Comparison of ENCODE assay signal across 1 cellular context in genomic region chr20:33993800-33994623, GRCh38.
TF ChIP-seq lines count a peak whose summit lies in the region.

TSS of gene RALY (plus strand) at chr20:33993911. CDS start at chr20:34072075, 78,164 bp downstream.

TF ChIP-seq in K562, 482 proteins besides CTCF, POLR2A, EP300 and RAD21 (continued from another document and continues in another):
- TF ChIP-seq PBX2 (CRISPR knock-in tag; IDR thresholded peaks at IDR 0.05; ENCODE audit: low read depth) (no peak), PBX2 (tag; conservative IDR thresholded peaks at IDR 0.05; ENCODE audit: low read depth) (no peak), TRIM25 (IDR thresholded peaks at IDR 0.05; ENCODE audit: borderline replicate concordance) (no peak), IRF1 (CRISPR knock-in tag; IDR thresholded peaks at IDR 0.05; ENCODE audit: borderline replicate concordance) (no peak), CEBPG (CRISPR knock-in tag; IDR thresholded peaks at IDR 0.05) (no peak), CEBPG (tag; conservative IDR thresholded peaks at IDR 0.05 in 1 of 2, IDR thresholded peaks at IDR 0.05 in 1 of 2) (no peak), L3MBTL2 (IDR thresholded peaks at IDR 0.05) (peak; percentile 83), TBL1XR1 (IDR thresholded peaks at IDR 0.05; ENCODE audit: low read length in 2 of 2) (no peak), PURB (CRISPR knock-in tag; IDR thresholded peaks at IDR 0.05; ENCODE audit: low read depth) (no peak), TCFL5 (CRISPR knock-in tag; conservative IDR thresholded peaks at IDR 0.05) (no peak), PCBP1 (IDR thresholded peaks at IDR 0.05; ENCODE audit: low read depth, low read length, poor library complexity, severe bottlenecking) (no peak), ZNF239 (CRISPR knock-in tag; IDR thresholded peaks at IDR 0.05) (no peak), FOXJ3 (CRISPR knock-in tag; IDR thresholded peaks at IDR 0.05) (no peak), ZFX (CRISPR knock-in tag; IDR thresholded peaks at IDR 0.05) (peak; percentile 89), MCM2 (IDR thresholded peaks at IDR 0.05; ENCODE audit: low read depth) (no peak), HNRNPH1 (optimal IDR thresholded peaks at IDR 0.05; ENCODE audit: low read depth, low read length) (no peak), CCNT2 (IDR thresholded peaks at IDR 0.05; ENCODE audit: borderline replicate concordance, extremely low read depth, insufficient read length, low read depth, low read length) (peak; percentile 80), EP400 (IDR thresholded peaks at IDR 0.05) (peak; percentile 40; the same call in 1 of the 2 replicates), USF1 (CRISPR knock-in tag; IDR thresholded peaks at IDR 0.05) (no peak), BCOR (IDR thresholded peaks at IDR 0.05) (no peak), CHD2 (IDR thresholded peaks at IDR 0.05; ENCODE audit: low read depth, low read length) (no peak), ZNF184 (CRISPR knock-in tag; IDR thresholded peaks at IDR 0.05) (no peak), ZKSCAN8 (CRISPR knock-in tag; IDR thresholded peaks at IDR 0.05) (no peak), SIN3A (IDR thresholded peaks at IDR 0.05; ENCODE audit: borderline replicate concordance in 2 of 2, control insufficient read depth in 1 of 2, low read depth in 2 of 2, low read length in 2 of 2) (peak; percentile 67 to 77; a peak in 3 of 4 replicates), ZNF280B (CRISPR knock-in tag; IDR thresholded peaks at IDR 0.05) (no peak), MYC (IDR thresholded peaks at IDR 0.05; ENCODE audit: low read depth, low read length) (no peak), MYC (CRISPR knock-in tag; IDR thresholded peaks at IDR 0.05; ENCODE audit: borderline replicate concordance, low read depth) (peak; percentile 19; the same call in 1 of the 2 replicates), ZNF282 (CRISPR knock-in tag; IDR thresholded peaks at IDR 0.05) (0 out of 2 replicates have a peak, but pooled peaks have one; percentile 64), CAMTA2 (CRISPR knock-in tag; conservative IDR thresholded peaks at IDR 0.05) (no peak), MTA3 (IDR thresholded peaks at IDR 0.05; ENCODE audit: borderline replicate concordance) (0 out of 2 replicates have a peak, but pooled peaks have one; percentile 68), IRF2 (CRISPR knock-in tag; IDR thresholded peaks at IDR 0.05) (no peak), HMGXB4 (CRISPR knock-in tag; IDR thresholded peaks at IDR 0.05) (no peak), HNRNPL (IDR thresholded peaks at IDR 0.05; ENCODE audit: low read depth, low read length) (no peak)
- TF ChIP-seq, protein P1, sequence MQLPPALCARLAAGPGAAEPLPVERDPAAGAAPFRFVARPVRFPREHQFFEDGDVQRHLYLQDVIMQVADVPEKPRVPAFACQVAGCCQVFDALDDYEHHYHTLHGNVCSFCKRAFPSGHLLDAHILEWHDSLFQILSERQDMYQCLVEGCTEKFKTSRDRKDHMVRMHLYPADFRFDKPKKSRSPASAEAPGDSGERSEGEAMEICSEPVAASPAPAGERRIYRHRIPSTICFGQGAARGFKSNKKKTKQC (CRISPR knock-in tag; IDR thresholded peaks at IDR 0.05) = no peak
- TF ChIP-seq, protein P2, sequence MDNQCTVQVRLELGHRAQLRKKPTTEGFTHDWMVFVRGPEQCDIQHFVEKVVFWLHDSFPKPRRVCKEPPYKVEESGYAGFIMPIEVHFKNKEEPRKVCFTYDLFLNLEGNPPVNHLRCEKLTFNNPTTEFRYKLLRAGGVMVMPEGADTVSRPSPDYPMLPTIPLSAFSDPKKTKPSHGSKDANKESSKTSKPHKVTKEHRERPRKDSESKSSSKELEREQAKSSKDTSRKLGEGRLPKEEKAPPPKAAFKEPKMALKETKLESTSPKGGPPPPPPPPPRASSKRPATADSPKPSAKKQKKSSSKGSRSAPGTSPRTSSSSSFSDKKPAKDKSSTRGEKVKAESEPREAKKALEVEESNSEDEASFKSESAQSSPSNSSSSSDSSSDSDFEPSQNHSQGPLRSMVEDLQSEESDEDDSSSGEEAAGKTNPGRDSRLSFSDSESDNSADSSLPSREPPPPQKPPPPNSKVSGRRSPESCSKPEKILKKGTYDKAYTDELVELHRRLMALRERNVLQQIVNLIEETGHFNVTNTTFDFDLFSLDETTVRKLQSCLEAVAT (IDR thresholded peaks at IDR 0.05) = 0 out of 4 replicates have a peak, but pooled peaks of 1 of the 2 experiments have one; percentile 23
- TF ChIP-seq, protein P3, sequence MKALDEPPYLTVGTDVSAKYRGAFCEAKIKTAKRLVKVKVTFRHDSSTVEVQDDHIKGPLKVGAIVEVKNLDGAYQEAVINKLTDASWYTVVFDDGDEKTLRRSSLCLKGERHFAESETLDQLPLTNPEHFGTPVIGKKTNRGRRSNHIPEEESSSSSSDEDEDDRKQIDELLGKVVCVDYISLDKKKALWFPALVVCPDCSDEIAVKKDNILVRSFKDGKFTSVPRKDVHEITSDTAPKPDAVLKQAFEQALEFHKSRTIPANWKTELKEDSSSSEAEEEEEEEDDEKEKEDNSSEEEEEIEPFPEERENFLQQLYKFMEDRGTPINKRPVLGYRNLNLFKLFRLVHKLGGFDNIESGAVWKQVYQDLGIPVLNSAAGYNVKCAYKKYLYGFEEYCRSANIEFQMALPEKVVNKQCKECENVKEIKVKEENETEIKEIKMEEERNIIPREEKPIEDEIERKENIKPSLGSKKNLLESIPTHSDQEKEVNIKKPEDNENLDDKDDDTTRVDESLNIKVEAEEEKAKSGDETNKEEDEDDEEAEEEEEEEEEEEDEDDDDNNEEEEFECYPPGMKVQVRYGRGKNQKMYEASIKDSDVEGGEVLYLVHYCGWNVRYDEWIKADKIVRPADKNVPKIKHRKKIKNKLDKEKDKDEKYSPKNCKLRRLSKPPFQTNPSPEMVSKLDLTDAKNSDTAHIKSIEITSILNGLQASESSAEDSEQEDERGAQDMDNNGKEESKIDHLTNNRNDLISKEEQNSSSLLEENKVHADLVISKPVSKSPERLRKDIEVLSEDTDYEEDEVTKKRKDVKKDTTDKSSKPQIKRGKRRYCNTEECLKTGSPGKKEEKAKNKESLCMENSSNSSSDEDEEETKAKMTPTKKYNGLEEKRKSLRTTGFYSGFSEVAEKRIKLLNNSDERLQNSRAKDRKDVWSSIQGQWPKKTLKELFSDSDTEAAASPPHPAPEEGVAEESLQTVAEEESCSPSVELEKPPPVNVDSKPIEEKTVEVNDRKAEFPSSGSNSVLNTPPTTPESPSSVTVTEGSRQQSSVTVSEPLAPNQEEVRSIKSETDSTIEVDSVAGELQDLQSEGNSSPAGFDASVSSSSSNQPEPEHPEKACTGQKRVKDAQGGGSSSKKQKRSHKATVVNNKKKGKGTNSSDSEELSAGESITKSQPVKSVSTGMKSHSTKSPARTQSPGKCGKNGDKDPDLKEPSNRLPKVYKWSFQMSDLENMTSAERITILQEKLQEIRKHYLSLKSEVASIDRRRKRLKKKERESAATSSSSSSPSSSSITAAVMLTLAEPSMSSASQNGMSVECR (CRISPR knock-in tag; IDR thresholded peaks at IDR 0.05) = peak; percentile 72; the same call in 1 of the 2 replicates
- TF ChIP-seq, protein P4, sequence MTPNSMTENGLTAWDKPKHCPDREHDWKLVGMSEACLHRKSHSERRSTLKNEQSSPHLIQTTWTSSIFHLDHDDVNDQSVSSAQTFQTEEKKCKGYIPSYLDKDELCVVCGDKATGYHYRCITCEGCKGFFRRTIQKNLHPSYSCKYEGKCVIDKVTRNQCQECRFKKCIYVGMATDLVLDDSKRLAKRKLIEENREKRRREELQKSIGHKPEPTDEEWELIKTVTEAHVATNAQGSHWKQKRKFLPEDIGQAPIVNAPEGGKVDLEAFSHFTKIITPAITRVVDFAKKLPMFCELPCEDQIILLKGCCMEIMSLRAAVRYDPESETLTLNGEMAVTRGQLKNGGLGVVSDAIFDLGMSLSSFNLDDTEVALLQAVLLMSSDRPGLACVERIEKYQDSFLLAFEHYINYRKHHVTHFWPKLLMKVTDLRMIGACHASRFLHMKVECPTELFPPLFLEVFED (CRISPR knock-in tag; conservative IDR thresholded peaks at IDR 0.05) = no peak
- TF ChIP-seq, protein P5, sequence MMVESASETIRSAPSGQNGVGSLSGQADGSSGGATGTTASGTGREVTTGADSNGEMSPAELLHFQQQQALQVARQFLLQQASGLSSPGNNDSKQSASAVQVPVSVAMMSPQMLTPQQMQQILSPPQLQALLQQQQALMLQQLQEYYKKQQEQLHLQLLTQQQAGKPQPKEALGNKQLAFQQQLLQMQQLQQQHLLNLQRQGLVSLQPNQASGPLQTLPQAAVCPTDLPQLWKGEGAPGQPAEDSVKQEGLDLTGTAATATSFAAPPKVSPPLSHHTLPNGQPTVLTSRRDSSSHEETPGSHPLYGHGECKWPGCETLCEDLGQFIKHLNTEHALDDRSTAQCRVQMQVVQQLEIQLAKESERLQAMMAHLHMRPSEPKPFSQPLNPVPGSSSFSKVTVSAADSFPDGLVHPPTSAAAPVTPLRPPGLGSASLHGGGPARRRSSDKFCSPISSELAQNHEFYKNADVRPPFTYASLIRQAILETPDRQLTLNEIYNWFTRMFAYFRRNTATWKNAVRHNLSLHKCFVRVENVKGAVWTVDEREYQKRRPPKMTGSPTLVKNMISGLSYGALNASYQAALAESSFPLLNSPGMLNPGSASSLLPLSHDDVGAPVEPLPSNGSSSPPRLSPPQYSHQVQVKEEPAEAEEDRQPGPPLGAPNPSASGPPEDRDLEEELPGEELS (CRISPR knock-in tag; IDR thresholded peaks at IDR 0.05; ENCODE audit: borderline replicate concordance) = no peak
